32 cellular contexts compared by ENCODE assay signal in genomic region chr4:38659346-38659745, GRCh38. TPM values are rescaled to one million over a fixed set of nuclear protein-coding genes. Genes with fewer than 3 reads are reported as not detected.
DNase-seq lines count a peak whose midpoint lies in the region; ATAC-seq and TF ChIP-seq lines count a peak whose summit lies in the region.
"Had no signal": no experiment of that assay in that cellular context is flagged by ENCODE, and none has a peak within 500 bp of the region (broad histone marks: within the 10 kb centered on the region; RNA-seq: fewer than 3 reads in every experiment).

No MANE protein-coding gene starts in this region.

- no peak for ATAC-seq in activated CD8-positive, alpha-beta T cell treated with anti-CD3 and anti-CD28 coated beads for 36 hours
- no peak for ATAC-seq in activated CD8-positive, alpha-beta T cell treated with anti-CD3 and anti-CD28 coated beads, Interleukin-2, amount 10 ng/mL, durations not matched to agents 7 days and 5 days
- ATAC-seq in CD4-positive, alpha-beta T cell (ENCODE audit: poor library complexity): no peak
- no peak for ATAC-seq in activated T-helper 17 cell treated with anti-CD3 and anti-CD28 coated beads, Interleukin-2, amount 50 U/mL, for 72 hours (replicated peaks)
- ATAC-seq in naive thymus-derived CD8-positive, alpha-beta T cell: no peak
- no peak for ATAC-seq in omental fat pad (ENCODE audit: low FRiP score)
- ATAC-seq: A549, HepG2, left lung, PC-3, right cardiac atrium had no signal

- peaks cover 7% of the 10 kb centered on the region for H3K36me3 Mint-ChIP-seq in activated CD8-positive, alpha-beta T cell treated with anti-CD3 and anti-CD28 coated beads for 36 hours (ENCODE audit: low read depth)
- peaks cover 7% of the 10 kb centered on the region for H3K36me3 Mint-ChIP-seq in activated CD8-positive, alpha-beta T cell treated with anti-CD3 and anti-CD28 coated beads, Interleukin-2, amount 10 ng/mL, durations not matched to agents 7 days and 5 days (ENCODE audit: low read depth)
- H3K36me3 Mint-ChIP-seq in CD4-positive, alpha-beta T cell (ENCODE audit: low read depth): no peaks in the 10 kb centered on the region
- no peaks in the 10 kb centered on the region for H3K36me3 Mint-ChIP-seq in activated T-helper 17 cell treated with anti-CD3 and anti-CD28 coated beads, Interleukin-2, amount 50 U/mL, for 72 hours (ENCODE audit: low read depth)
- H3K36me3 Mint-ChIP-seq in naive thymus-derived CD8-positive, alpha-beta T cell: no peaks in the 10 kb centered on the region

- no peaks in the 10 kb centered on the region for H3K27me3 Mint-ChIP-seq in activated CD8-positive, alpha-beta T cell treated with anti-CD3 and anti-CD28 coated beads for 36 hours
- H3K27me3 Mint-ChIP-seq in activated CD8-positive, alpha-beta T cell treated with anti-CD3 and anti-CD28 coated beads, Interleukin-2, amount 10 ng/mL, durations not matched to agents 7 days and 5 days (ENCODE audit: low read depth): peaks cover 5% of the 10 kb centered on the region
- no peaks in the 10 kb centered on the region for H3K27me3 Mint-ChIP-seq in CD4-positive, alpha-beta T cell
- no peaks in the 10 kb centered on the region for H3K27me3 Mint-ChIP-seq in activated T-helper 17 cell treated with anti-CD3 and anti-CD28 coated beads, Interleukin-2, amount 50 U/mL, for 72 hours
- no peaks in the 10 kb centered on the region for H3K27me3 Mint-ChIP-seq in naive thymus-derived CD8-positive, alpha-beta T cell

- TF ChIP-seq CTCF in activated CD8-positive, alpha-beta T cell treated with anti-CD3 and anti-CD28 coated beads for 36 hours (IDR thresholded peaks at IDR 0.05): no peak
- TF ChIP-seq CTCF in CD4-positive, alpha-beta T cell (IDR thresholded peaks at IDR 0.05): no peak
- TF ChIP-seq CTCF in omental fat pad (IDR thresholded peaks at IDR 0.05): no peak

- DNase-seq in activated CD8-positive, alpha-beta T cell treated with anti-CD3 and anti-CD28 coated beads for 36 hours: no peak
- DNase-seq in activated CD8-positive, alpha-beta T cell treated with anti-CD3 and anti-CD28 coated beads, Interleukin-2, amount 10 ng/mL, durations not matched to agents 7 days and 5 days: no peak
- DNase-seq in CD4-positive, alpha-beta T cell: no peak
- no peak for DNase-seq in naive thymus-derived CD8-positive, alpha-beta T cell
- no peak for DNase-seq in DMS53 treated with DMSO at 0.1 percent for 48 hours (lab: John Stamatoyannopoulos, UW; ENCODE audit: unreplicated experiment)
- no peak for DNase-seq in ureter (ENCODE audit: low spot score)
- no peak for DNase-seq in omental fat pad (ENCODE audit: low spot score)
- DNase-seq: activated CD4-positive, alpha-beta T cell treated with anti-CD3 and anti-CD28 coated beads for 4 hours; COR-L47; DMS79 treated with DMSO at 0.1 percent for 48 hours; effector memory CD4-positive, alpha-beta T cell; GDM1; glutamatergic neuron; HCEC 1CT; Karpas-422; left lung; mesenchymal stem cell; MV-4-11; NCI-H146; NCI-H226; NCI-H526 treated with DMSO at 0.1 percent for 48 hours; PC-3; right cardiac atrium; SK-N-SH; stimulated activated naive CD4-positive, alpha-beta T cell treated with Interleukin-2 at 50 U/mL for 16 hours had no signal

- peak overlapping the region; percentile 70 for H3K27ac Mint-ChIP-seq in activated CD8-positive, alpha-beta T cell treated with anti-CD3 and anti-CD28 coated beads for 36 hours
- no peak overlapping the region for H3K27ac Mint-ChIP-seq in activated CD8-positive, alpha-beta T cell treated with anti-CD3 and anti-CD28 coated beads, Interleukin-2, amount 10 ng/mL, durations not matched to agents 7 days and 5 days
- H3K27ac Mint-ChIP-seq in CD4-positive, alpha-beta T cell: peak overlapping the region; percentile 89
- H3K27ac Mint-ChIP-seq in activated T-helper 17 cell treated with anti-CD3 and anti-CD28 coated beads, Interleukin-2, amount 50 U/mL, for 72 hours: no peak overlapping the region
- peak overlapping the region; percentile 86 to 99 (median 94) for H3K27ac Mint-ChIP-seq in naive thymus-derived CD8-positive, alpha-beta T cell
- H3K27ac Mint-ChIP-seq: activated T-helper 2 cell treated with anti-CD3 and anti-CD28 coated beads, Interferon-gamma antibody, Interleukin-2, Interleukin-4, amounts not matched to agents 10 μg/mL and 5 μg/mL and 100 μg/mL, durations not matched to agents 14 hours and 24 hours and 36 hours had no signal

- intact Hi-C loops in activated CD8-positive, alpha-beta T cell treated with anti-CD3 and anti-CD28 coated beads for 36 hours (cut with micrococcal nuclease): no loop called here
- intact Hi-C loops in CD4-positive, alpha-beta T cell (cut with DNase I, micrococcal nuclease): no loop called here

- peaks cover 59% of the 10 kb centered on the region for H3K4me1 Mint-ChIP-seq in activated CD8-positive, alpha-beta T cell treated with anti-CD3 and anti-CD28 coated beads for 36 hours (ENCODE audit: low read depth)
- peaks cover 42% of the 10 kb centered on the region for H3K4me1 Mint-ChIP-seq in activated CD8-positive, alpha-beta T cell treated with anti-CD3 and anti-CD28 coated beads, Interleukin-2, amount 10 ng/mL, durations not matched to agents 7 days and 5 days (ENCODE audit: low read depth)
- peaks cover 70% of the 10 kb centered on the region for H3K4me1 Mint-ChIP-seq in CD4-positive, alpha-beta T cell (ENCODE audit: low read depth)
- peaks cover 23% of the 10 kb centered on the region for H3K4me1 Mint-ChIP-seq in activated T-helper 17 cell treated with anti-CD3 and anti-CD28 coated beads, Interleukin-2, amount 50 U/mL, for 72 hours
- peaks cover 42 to 75% (median 71%) of the 10 kb centered on the region in 4 donors for H3K4me1 Mint-ChIP-seq in naive thymus-derived CD8-positive, alpha-beta T cell

- peaks cover 8% of the 10 kb centered on the region for H3K9me3 Mint-ChIP-seq in activated CD8-positive, alpha-beta T cell treated with anti-CD3 and anti-CD28 coated beads for 36 hours
- H3K9me3 Mint-ChIP-seq in activated CD8-positive, alpha-beta T cell treated with anti-CD3 and anti-CD28 coated beads, Interleukin-2, amount 10 ng/mL, durations not matched to agents 7 days and 5 days (ENCODE audit: insufficient read depth): peaks cover 8% of the 10 kb centered on the region
- no peaks in the 10 kb centered on the region for H3K9me3 Mint-ChIP-seq in CD4-positive, alpha-beta T cell
- H3K9me3 Mint-ChIP-seq in activated T-helper 17 cell treated with anti-CD3 and anti-CD28 coated beads, Interleukin-2, amount 50 U/mL, for 72 hours: peaks cover 4% of the 10 kb centered on the region
- H3K9me3 Mint-ChIP-seq in naive thymus-derived CD8-positive, alpha-beta T cell: peaks cover 0 to 2% (median 0%) of the 10 kb centered on the region in 9 donors

- peak overlapping the region; percentile 43 for H3K4me3 Mint-ChIP-seq in activated CD8-positive, alpha-beta T cell treated with anti-CD3 and anti-CD28 coated beads for 36 hours
- no peak overlapping the region for H3K4me3 Mint-ChIP-seq in activated CD8-positive, alpha-beta T cell treated with anti-CD3 and anti-CD28 coated beads, Interleukin-2, amount 10 ng/mL, durations not matched to agents 7 days and 5 days
- peak overlapping the region; percentile 74 for H3K4me3 Mint-ChIP-seq in CD4-positive, alpha-beta T cell
- H3K4me3 Mint-ChIP-seq in activated T-helper 17 cell treated with anti-CD3 and anti-CD28 coated beads, Interleukin-2, amount 50 U/mL, for 72 hours: peak overlapping the region; percentile 32
- H3K4me3 Mint-ChIP-seq in naive thymus-derived CD8-positive, alpha-beta T cell: peak overlapping the region; percentile 16 to 68 (median 60)

- peak overlapping the region; percentile 25 for H3K27ac ChIP-seq in CD4-positive, alpha-beta T cell (ENCODE audit: low read depth, low read length)
- H3K27ac ChIP-seq: A549, coronary artery, left lung, neutrophil, VCaP had no signal

- H3K9me3 ChIP-seq in CD4-positive, alpha-beta T cell (ENCODE audit: control insufficient read depth, low read length): no peaks in the 10 kb centered on the region
- H3K9me3 ChIP-seq: A549, left lung, neutrophil, SK-N-SH had no signal

- no peaks in the 10 kb centered on the region for H3K27me3 ChIP-seq in CD4-positive, alpha-beta T cell (ENCODE audit: control insufficient read depth, insufficient read depth, low read length)
- H3K27me3 ChIP-seq: left lung, neutrophil had no signal

- CTCF ChIA-PET in activated CD8-positive, alpha-beta T cell treated with anti-CD3 and anti-CD28 coated beads for 36 hours (lab: Charles Lee): interaction anchor here (0.6 to 2.3 kb wide), 5 partner anchors 9 to 411 kb away, joined by 3 to 11 read pairs (median 4); no protein-coding TSS in a partner anchor
- CTCF ChIA-PET in activated CD8-positive, alpha-beta T cell treated with anti-CD3 and anti-CD28 coated beads, Interleukin-2, amount 10 ng/mL, durations not matched to agents 7 days and 5 days (lab: Charles Lee): interaction anchor here (0.7 to 1.4 kb wide), 4 partner anchors 8 to 480 kb away, joined by 3 to 7 read pairs (median 4); no protein-coding TSS in a partner anchor
- CTCF ChIA-PET in CD4-positive, alpha-beta T cell (lab: Charles Lee): interaction anchor here (1.1 to 1.3 kb wide), 2 partner anchors 8 to 36 kb away, joined by 3 to 4 read pairs; no protein-coding TSS in a partner anchor

- POLR2A ChIA-PET in activated CD8-positive, alpha-beta T cell treated with anti-CD3 and anti-CD28 coated beads for 36 hours (lab: Charles Lee): interaction anchor here (1.3 to 1.4 kb wide), 2 partner anchors 18 to 21 kb away, joined by 3 to 4 read pairs; no protein-coding TSS in a partner anchor
- POLR2A ChIA-PET in activated CD8-positive, alpha-beta T cell treated with anti-CD3 and anti-CD28 coated beads, Interleukin-2, amount 10 ng/mL, durations not matched to agents 7 days and 5 days (lab: Charles Lee): no interaction called here
- POLR2A ChIA-PET in CD4-positive, alpha-beta T cell (lab: Charles Lee): interaction anchor here (0.6 to 1.4 kb wide), 4 partner anchors 24 to 330 kb away, joined by 3 to 4 read pairs (median 3); no protein-coding TSS in a partner anchor
- POLR2A ChIA-PET in naive thymus-derived CD8-positive, alpha-beta T cell (lab: Charles Lee): interaction anchor here (0.8 to 8.1 kb wide), 7 partner anchors 8 to 329 kb away, joined by 3 to 181 read pairs (median 5); partner anchors contain the start of gene KLF3

RNA-seq across cellular contexts. Expression of gene KLF3, which starts 4.7 kb away (rescaled TPM):
- total RNA-seq in activated CD8-positive, alpha-beta T cell treated with anti-CD3 and anti-CD28 coated beads for 36 hours: 1 to 10 TPM; 5.5 to 6.0 TPM
- 1 to 10 TPM; 8.1 to 8.3 TPM for total RNA-seq in activated CD8-positive, alpha-beta T cell treated with anti-CD3 and anti-CD28 coated beads, Interleukin-2, amount 10 ng/mL, durations not matched to agents 7 days and 5 days
- total RNA-seq in CD4-positive, alpha-beta T cell: 100 to 1,000 TPM; 203 to 204 TPM
- total RNA-seq in activated T-helper 17 cell treated with anti-CD3 and anti-CD28 coated beads, Interleukin-2, amount 50 U/mL, for 72 hours: 1 to 10 TPM; 4.3 to 5.5 TPM
- 100 to 1,000 TPM; 124 to 125 TPM for total RNA-seq in naive thymus-derived CD8-positive, alpha-beta T cell
- 10 to 100 TPM; 46.2 to 56.6 (median 50.8) TPM for polyA plus RNA-seq in naive thymus-derived CD8-positive, alpha-beta T cell
- total RNA-seq in ureter (81.8 TPM), omental fat pad (10 to 100 TPM; 40.4 to 64.9 (median 53.8) TPM)

Comparison
In these comparisons a context has a peak if more than half of its experiments do, and no peak if none do; other contexts are left out.
1. H3K27ac Mint-ChIP-seq: peak in activated CD8-positive, alpha-beta T cell treated with anti-CD3 and anti-CD28 coated beads for 36 hours (single experiment), CD4-positive, alpha-beta T cell (single experiment) and naive thymus-derived CD8-positive, alpha-beta T cell (10 of 10); none in activated CD8-positive, alpha-beta T cell treated with anti-CD3 and anti-CD28 coated beads, Interleukin-2, amount 10 ng/mL, durations not matched to agents 7 days and 5 days (single experiment) and activated T-helper 17 cell treated with anti-CD3 and anti-CD28 coated beads, Interleukin-2, amount 50 U/mL, for 72 hours (single experiment).